Comparison of ENCODE assay signal across 1 cellular context in genomic region chr1:183607322-183607980, GRCh38.
TF ChIP-seq lines count a peak whose summit lies in the region.

No MANE protein-coding gene starts in this region.

TF ChIP-seq in GM12878, 131 proteins besides CTCF, POLR2A, EP300 and RAD21:
- TF ChIP-seq, protein P1, sequence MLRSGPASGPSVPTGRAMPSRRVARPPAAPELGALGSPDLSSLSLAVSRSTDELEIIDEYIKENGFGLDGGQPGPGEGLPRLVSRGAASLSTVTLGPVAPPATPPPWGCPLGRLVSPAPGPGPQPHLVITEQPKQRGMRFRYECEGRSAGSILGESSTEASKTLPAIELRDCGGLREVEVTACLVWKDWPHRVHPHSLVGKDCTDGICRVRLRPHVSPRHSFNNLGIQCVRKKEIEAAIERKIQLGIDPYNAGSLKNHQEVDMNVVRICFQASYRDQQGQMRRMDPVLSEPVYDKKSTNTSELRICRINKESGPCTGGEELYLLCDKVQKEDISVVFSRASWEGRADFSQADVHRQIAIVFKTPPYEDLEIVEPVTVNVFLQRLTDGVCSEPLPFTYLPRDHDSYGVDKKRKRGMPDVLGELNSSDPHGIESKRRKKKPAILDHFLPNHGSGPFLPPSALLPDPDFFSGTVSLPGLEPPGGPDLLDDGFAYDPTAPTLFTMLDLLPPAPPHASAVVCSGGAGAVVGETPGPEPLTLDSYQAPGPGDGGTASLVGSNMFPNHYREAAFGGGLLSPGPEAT (IDR thresholded peaks at IDR 0.05; ENCODE audit: low read depth) = 0 out of 2 replicates have a peak, but pooled peaks have one; percentile 21
- TF ChIP-seq ZNF24 (IDR thresholded peaks at IDR 0.05) (no peak), ATF7 (IDR thresholded peaks at IDR 0.05; ENCODE audit: low read depth) (peak; percentile 45), MEF2B (IDR thresholded peaks at IDR 0.05; ENCODE audit: partially characterized antibody, poor library complexity, severe bottlenecking) (peak; percentile 12), DPF2 (IDR thresholded peaks at IDR 0.05) (peak; percentile 33), IKZF1 (conservative IDR thresholded peaks at IDR 0.05) (peak; percentile 63; the same call in 1 of the 2 replicates), GATAD2B (conservative IDR thresholded peaks at IDR 0.05; ENCODE audit: low read depth) (no peak), MXI1 (IDR thresholded peaks at IDR 0.05; ENCODE audit: low read depth, low read length) (peak; percentile 22; the same call in 1 of the 2 replicates), IKZF2 (IDR thresholded peaks at IDR 0.05) (peak in 1 of 2 experiments; percentile 36; a peak in 3 of 4 replicates), ZNF384 (IDR thresholded peaks at IDR 0.05; ENCODE audit: borderline replicate concordance, low read depth, low read length) (peak; percentile 83), NFIC (IDR thresholded peaks at IDR 0.05; ENCODE audit: low read depth, low read length) (peak; percentile 29; the same call in 1 of the 2 replicates), MTA2 (IDR thresholded peaks at IDR 0.05; ENCODE audit: low read depth) (peak; percentile 69), BCL11A (IDR thresholded peaks at IDR 0.05; ENCODE audit: low read depth, low read length) (no peak), RCOR1 (conservative IDR thresholded peaks at IDR 0.05; ENCODE audit: low read depth, low read length) (no peak), SREBF1 (IDR thresholded peaks at IDR 0.05; ENCODE audit: low read length) (no peak), SRF (IDR thresholded peaks at IDR 0.05; ENCODE audit: low read depth in 2 of 2, low read length in 2 of 2) (peak; percentile 26 to 73; a peak in 2 of 4 replicates), SPI1 (IDR thresholded peaks at IDR 0.05; ENCODE audit: borderline replicate concordance, insufficient read depth, low read depth, low read length) (peak; percentile 88), E2F8 (IDR thresholded peaks at IDR 0.05; ENCODE audit: low read depth, partially characterized antibody) (peak; percentile 24), RUNX3 (IDR thresholded peaks at IDR 0.05; ENCODE audit: low read length) (peak; percentile 9; the same call in 1 of the 2 replicates)
- TF ChIP-seq, protein P2, sequence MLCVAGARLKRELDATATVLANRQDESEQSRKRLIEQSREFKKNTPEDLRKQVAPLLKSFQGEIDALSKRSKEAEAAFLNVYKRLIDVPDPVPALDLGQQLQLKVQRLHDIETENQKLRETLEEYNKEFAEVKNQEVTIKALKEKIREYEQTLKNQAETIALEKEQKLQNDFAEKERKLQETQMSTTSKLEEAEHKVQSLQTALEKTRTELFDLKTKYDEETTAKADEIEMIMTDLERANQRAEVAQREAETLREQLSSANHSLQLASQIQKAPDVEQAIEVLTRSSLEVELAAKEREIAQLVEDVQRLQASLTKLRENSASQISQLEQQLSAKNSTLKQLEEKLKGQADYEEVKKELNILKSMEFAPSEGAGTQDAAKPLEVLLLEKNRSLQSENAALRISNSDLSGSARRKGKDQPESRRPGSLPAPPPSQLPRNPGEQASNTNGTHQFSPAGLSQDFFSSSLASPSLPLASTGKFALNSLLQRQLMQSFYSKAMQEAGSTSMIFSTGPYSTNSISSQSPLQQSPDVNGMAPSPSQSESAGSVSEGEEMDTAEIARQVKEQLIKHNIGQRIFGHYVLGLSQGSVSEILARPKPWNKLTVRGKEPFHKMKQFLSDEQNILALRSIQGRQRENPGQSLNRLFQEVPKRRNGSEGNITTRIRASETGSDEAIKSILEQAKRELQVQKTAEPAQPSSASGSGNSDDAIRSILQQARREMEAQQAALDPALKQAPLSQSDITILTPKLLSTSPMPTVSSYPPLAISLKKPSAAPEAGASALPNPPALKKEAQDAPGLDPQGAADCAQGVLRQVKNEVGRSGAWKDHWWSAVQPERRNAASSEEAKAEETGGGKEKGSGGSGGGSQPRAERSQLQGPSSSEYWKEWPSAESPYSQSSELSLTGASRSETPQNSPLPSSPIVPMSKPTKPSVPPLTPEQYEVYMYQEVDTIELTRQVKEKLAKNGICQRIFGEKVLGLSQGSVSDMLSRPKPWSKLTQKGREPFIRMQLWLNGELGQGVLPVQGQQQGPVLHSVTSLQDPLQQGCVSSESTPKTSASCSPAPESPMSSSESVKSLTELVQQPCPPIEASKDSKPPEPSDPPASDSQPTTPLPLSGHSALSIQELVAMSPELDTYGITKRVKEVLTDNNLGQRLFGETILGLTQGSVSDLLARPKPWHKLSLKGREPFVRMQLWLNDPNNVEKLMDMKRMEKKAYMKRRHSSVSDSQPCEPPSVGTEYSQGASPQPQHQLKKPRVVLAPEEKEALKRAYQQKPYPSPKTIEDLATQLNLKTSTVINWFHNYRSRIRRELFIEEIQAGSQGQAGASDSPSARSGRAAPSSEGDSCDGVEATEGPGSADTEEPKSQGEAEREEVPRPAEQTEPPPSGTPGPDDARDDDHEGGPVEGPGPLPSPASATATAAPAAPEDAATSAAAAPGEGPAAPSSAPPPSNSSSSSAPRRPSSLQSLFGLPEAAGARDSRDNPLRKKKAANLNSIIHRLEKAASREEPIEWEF (IDR thresholded peaks at IDR 0.05; ENCODE audit: insufficient replicate concordance, low read depth, low read length) = peak; percentile 80
- TF ChIP-seq, protein P3, sequence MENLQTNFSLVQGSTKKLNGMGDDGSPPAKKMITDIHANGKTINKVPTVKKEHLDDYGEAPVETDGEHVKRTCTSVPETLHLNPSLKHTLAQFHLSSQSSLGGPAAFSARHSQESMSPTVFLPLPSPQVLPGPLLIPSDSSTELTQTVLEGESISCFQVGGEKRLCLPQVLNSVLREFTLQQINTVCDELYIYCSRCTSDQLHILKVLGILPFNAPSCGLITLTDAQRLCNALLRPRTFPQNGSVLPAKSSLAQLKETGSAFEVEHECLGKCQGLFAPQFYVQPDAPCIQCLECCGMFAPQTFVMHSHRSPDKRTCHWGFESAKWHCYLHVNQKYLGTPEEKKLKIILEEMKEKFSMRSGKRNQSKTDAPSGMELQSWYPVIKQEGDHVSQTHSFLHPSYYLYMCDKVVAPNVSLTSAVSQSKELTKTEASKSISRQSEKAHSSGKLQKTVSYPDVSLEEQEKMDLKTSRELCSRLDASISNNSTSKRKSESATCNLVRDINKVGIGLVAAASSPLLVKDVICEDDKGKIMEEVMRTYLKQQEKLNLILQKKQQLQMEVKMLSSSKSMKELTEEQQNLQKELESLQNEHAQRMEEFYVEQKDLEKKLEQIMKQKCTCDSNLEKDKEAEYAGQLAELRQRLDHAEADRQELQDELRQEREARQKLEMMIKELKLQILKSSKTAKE (IDR thresholded peaks at IDR 0.05; ENCODE audit: low read depth, poor library complexity, severe bottlenecking) = peak; percentile 15
- TF ChIP-seq, protein P4, sequence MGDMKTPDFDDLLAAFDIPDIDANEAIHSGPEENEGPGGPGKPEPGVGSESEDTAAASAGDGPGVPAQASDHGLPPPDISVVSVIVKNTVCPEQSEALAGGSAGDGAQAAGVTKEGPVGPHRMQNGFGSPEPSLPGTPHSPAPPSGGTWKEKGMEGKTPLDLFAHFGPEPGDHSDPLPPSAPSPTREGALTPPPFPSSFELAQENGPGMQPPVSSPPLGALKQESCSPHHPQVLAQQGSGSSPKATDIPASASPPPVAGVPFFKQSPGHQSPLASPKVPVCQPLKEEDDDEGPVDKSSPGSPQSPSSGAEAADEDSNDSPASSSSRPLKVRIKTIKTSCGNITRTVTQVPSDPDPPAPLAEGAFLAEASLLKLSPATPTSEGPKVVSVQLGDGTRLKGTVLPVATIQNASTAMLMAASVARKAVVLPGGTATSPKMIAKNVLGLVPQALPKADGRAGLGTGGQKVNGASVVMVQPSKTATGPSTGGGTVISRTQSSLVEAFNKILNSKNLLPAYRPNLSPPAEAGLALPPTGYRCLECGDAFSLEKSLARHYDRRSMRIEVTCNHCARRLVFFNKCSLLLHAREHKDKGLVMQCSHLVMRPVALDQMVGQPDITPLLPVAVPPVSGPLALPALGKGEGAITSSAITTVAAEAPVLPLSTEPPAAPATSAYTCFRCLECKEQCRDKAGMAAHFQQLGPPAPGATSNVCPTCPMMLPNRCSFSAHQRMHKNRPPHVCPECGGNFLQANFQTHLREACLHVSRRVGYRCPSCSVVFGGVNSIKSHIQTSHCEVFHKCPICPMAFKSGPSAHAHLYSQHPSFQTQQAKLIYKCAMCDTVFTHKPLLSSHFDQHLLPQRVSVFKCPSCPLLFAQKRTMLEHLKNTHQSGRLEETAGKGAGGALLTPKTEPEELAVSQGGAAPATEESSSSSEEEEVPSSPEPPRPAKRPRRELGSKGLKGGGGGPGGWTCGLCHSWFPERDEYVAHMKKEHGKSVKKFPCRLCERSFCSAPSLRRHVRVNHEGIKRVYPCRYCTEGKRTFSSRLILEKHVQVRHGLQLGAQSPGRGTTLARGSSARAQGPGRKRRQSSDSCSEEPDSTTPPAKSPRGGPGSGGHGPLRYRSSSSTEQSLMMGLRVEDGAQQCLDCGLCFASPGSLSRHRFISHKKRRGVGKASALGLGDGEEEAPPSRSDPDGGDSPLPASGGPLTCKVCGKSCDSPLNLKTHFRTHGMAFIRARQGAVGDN (IDR thresholded peaks at IDR 0.05) = peak; percentile 25
- TF ChIP-seq, protein P5, sequence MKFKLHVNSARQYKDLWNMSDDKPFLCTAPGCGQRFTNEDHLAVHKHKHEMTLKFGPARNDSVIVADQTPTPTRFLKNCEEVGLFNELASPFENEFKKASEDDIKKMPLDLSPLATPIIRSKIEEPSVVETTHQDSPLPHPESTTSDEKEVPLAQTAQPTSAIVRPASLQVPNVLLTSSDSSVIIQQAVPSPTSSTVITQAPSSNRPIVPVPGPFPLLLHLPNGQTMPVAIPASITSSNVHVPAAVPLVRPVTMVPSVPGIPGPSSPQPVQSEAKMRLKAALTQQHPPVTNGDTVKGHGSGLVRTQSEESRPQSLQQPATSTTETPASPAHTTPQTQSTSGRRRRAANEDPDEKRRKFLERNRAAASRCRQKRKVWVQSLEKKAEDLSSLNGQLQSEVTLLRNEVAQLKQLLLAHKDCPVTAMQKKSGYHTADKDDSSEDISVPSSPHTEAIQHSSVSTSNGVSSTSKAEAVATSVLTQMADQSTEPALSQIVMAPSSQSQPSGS (IDR thresholded peaks at IDR 0.05; ENCODE audit: low read length) = peak; percentile 40; the same call in 1 of the 2 replicates
